20 cellular contexts compared by ENCODE assay signal in the genomic region with DNA sequence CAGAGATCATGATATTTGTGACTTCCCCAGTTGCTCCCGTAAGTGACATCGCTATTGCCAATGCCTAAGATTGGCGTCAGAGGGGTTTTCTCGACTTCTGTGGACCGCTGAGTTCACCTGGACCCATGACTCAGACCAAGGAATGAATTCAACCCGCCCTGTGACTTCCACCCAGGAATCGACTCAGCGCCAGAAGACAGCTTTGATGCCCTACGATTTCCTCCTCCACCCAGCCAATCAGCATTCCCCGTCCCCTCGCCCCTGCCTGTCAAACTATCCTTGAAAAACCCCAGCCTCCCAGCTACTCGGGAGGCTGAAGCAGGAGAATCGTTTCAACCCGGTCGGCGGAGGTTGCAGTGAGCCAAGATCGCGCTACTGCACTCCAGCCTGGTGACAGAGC.
"Had no signal": no experiment of that assay in that cellular context is flagged by ENCODE, and none has a peak within 500 bp of the region (broad histone marks: within the 10 kb centered on the region; RNA-seq: fewer than 3 reads in every experiment).

No MANE protein-coding gene starts in this region.

- H3K27ac ChIP-seq: body of pancreas, cardiac muscle cell, gastroesophageal sphincter, lower lobe of right lung, sigmoid colon, testis, VCaP had no signal

- DNase-seq: activated CD4-positive, alpha-beta T cell treated with anti-CD3 and anti-CD28 coated beads, Interleukin-2, amount 50 U/mL, for 1 hour; activated CD8-positive, alpha-beta T cell treated with anti-CD3 and anti-CD28 coated beads, Interleukin-2, amount 10 ng/mL, durations not matched to agents 7 days and 5 days; activated gamma-delta T cell treated with Interleukin-2 at 50 U/mL for 16 hours; body of pancreas; cortex of kidney; endodermal cell; kidney; lower lobe of right lung; naive thymus-derived CD8-positive, alpha-beta T cell; retina; sigmoid colon; stimulated activated CD4-positive, alpha-beta T cell treated with anti-CD3 and anti-CD28 coated beads, Interleukin-4, amount 100 ng/mL, for 1 hour; stimulated activated naive CD4-positive, alpha-beta T cell; testis had no signal

- H3K4me1 ChIP-seq: body of pancreas, lower lobe of right lung, testis had no signal

- H3K9me3 ChIP-seq: testis had no signal

- H3K27me3 ChIP-seq: testis had no signal

- H3K36me3 ChIP-seq: cardiac muscle cell, gastroesophageal sphincter, lower lobe of right lung, sigmoid colon had no signal

- H3K4me3 ChIP-seq: body of pancreas, cardiac muscle cell, gastroesophageal sphincter, lower lobe of right lung, sigmoid colon, smooth muscle cell, testis had no signal

- ATAC-seq: activated CD4-positive, CD25-positive, alpha-beta regulatory T cell treated with anti-CD3 and anti-CD28 coated beads, Interleukin-2, amount 50 U/mL, for 24 hours; activated CD8-positive, alpha-beta T cell treated with anti-CD3 and anti-CD28 coated beads, Interleukin-2, amount 10 ng/mL, durations not matched to agents 7 days and 5 days; body of pancreas; gastroesophageal sphincter; left lobe of liver; lower lobe of right lung; naive thymus-derived CD8-positive, alpha-beta T cell had no signal
